23 cellular contexts compared by ENCODE assay signal in genomic region chr1:106534612-106535011, GRCh38.
DNase-seq lines count a peak whose midpoint lies in the region; TF ChIP-seq lines count a peak whose summit lies in the region.
"Had no signal": no experiment of that assay in that cellular context is flagged by ENCODE, and none has a peak within 500 bp of the region (broad histone marks: within the 10 kb centered on the region; RNA-seq: fewer than 3 reads in every experiment).

No MANE protein-coding gene starts in this region.

- H3K27me3 ChIP-seq in A673 (replicated peaks; ENCODE audit: insufficient read depth, low read depth, low read length, poor library complexity) (no peaks in the 10 kb centered on the region), GM23248 (replicated peaks; ENCODE audit: insufficient read depth) (no peaks in the 10 kb centered on the region)
- H3K27me3 ChIP-seq: ascending aorta, left lung, pancreas, Peyer's patch had no signal

- no peaks in the 10 kb centered on the region for H4K20me1 ChIP-seq in GM23248 (ENCODE audit: insufficient read depth)

- H3K4me1 ChIP-seq in A673 (ENCODE audit: insufficient read depth, low read length, poor library complexity, severe bottlenecking) (peaks cover 4% of the 10 kb centered on the region), GM23248 (ENCODE audit: insufficient read depth) (peaks cover 12% of the 10 kb centered on the region)
- H3K4me1 ChIP-seq: ascending aorta, left lung, pancreas, Peyer's patch had no signal

- H3K27ac ChIP-seq in A673 (ENCODE audit: low read depth, low read length, poor library complexity, severe bottlenecking) (no peak overlapping the region), GM23248 (no peak overlapping the region)
- H3K27ac ChIP-seq: ascending aorta, left lung, pancreas, Peyer's patch, thoracic aorta had no signal

- DNase-seq in A673 (ENCODE audit: low spot score) (no peak), GM23248 (peak; percentile 4), OCI-M1 (lab: John Stamatoyannopoulos, UW) (peak; percentile 44), epithelial cell of esophagus (ENCODE audit: low read depth) (peak; percentile 11), HEK293T (ENCODE audit: extremely low spot score) (no peak), UCSD-AML1 (lab: John Stamatoyannopoulos, UW; ENCODE audit: unreplicated experiment) (no peak), H4 (ENCODE audit: low spot score) (no peak), NCI-H2196 treated with DMSO at 0.1 percent for 48 hours (lab: John Stamatoyannopoulos, UW; ENCODE audit: unreplicated experiment) (no peak)
- DNase-seq: activated CD8-positive, alpha-beta T cell treated with anti-CD3 and anti-CD28 coated beads, Interleukin-2, amount 10 ng/mL, durations not matched to agents 7 days and 5 days; activated T-cell treated with anti-CD3 and anti-CD28 coated beads, Interleukin-2, amount 50 U/mL, for 24 hours; effector CD8-positive, alpha-beta T cell; GDM1; head of caudate nucleus; left lung; natural killer cell; NCI-H1417 treated with DMSO at 0.1 percent for 48 hours; NCI-H748 treated with DMSO at 0.1 percent for 48 hours; pancreas; Peyer's patch; SK-N-SH; stimulated activated naive CD4-positive, alpha-beta T cell had no signal

- BruUV-seq in A673 (replicated peaks; lab: Mats Ljungman, UMichigan): no TSS peak

- H3K79me2 ChIP-seq in GM23248 (ENCODE audit: insufficient read depth): no peaks in the 10 kb centered on the region

- peaks cover 10% of the 10 kb centered on the region; the same call in 1 of the 2 replicates for H3F3A ChIP-seq in GM23248 (ENCODE audit: insufficient read depth)

- no peak overlapping the region for H3K9ac ChIP-seq in GM23248
- H3K9ac ChIP-seq: SK-N-SH had no signal

- no peaks in the 10 kb centered on the region for H3K9me2 ChIP-seq in GM23248 (ENCODE audit: insufficient read depth)
- H3K9me2 ChIP-seq: SK-N-SH had no signal

- intact Hi-C loops in A673 (cut with micrococcal nuclease; ENCODE audit: unreplicated experiment): no loop called here

- 39 to 46% methylated on average over 2 of the region's 2 CpGs for WGBS in GM23248 (ENCODE audit: low coverage in 1 of 2, low lambda C conversion rate in 2 of 2, missing lambda C conversion rate in 2 of 2), 2 experiments

- peaks cover 11% of the 10 kb centered on the region for H3K9me3 ChIP-seq in A673 (ENCODE audit: low read depth, low read length, poor library complexity, severe bottlenecking)
- H3K9me3 ChIP-seq in GM23248 (ENCODE audit: low read depth): no peaks in the 10 kb centered on the region
- H3K9me3 ChIP-seq: ascending aorta, pancreas, Peyer's patch had no signal

- H3K4me3 ChIP-seq in A673 (ENCODE audit: low read depth, low read length, poor library complexity, severe bottlenecking) (no peak overlapping the region), GM23248 (no peak overlapping the region), epithelial cell of esophagus (ENCODE audit: low read length) (no peak overlapping the region)
- H3K4me3 ChIP-seq: ascending aorta, left lung, pancreas, Peyer's patch, thoracic aorta had no signal

- peak; percentile 40; the same call in 1 of the 2 replicates for TF ChIP-seq CTCF in A673 (conservative IDR thresholded peaks at IDR 0.05; ENCODE audit: low read depth, low read length)
- peak; percentile 16 for TF ChIP-seq CTCF in epithelial cell of esophagus (IDR thresholded peaks at IDR 0.05; ENCODE audit: insufficient read depth, low read depth, low read length, missing control alignments)

- in situ Hi-C loops in GM23248 (cut with MboI): no loop called here

- CTCF ChIA-PET in A673 (lab: Charles Lee): no interaction called here
- CTCF ChIA-PET in HEK293T (lab: Yijun Ruan, JAX): no interaction called here

- H3K36me3 ChIP-seq in A673 (ENCODE audit: insufficient read depth, low read length, poor library complexity, severe bottlenecking) (no peaks in the 10 kb centered on the region), GM23248 (ENCODE audit: low read depth) (no peaks in the 10 kb centered on the region)
- H3K36me3 ChIP-seq: ascending aorta, left lung, pancreas, Peyer's patch, thoracic aorta had no signal

- no peak overlapping the region for H3K4me2 ChIP-seq in GM23248 (ENCODE audit: unreplicated experiment)
- H3K4me2 ChIP-seq: SK-N-SH had no signal

- no peak overlapping the region for H2AFZ ChIP-seq in GM23248

- POLR2A ChIA-PET in A673 (lab: Charles Lee; ENCODE audit: low non-redundant PET) (no interaction called here), HEK293T (lab: Yijun Ruan, JAX) (no interaction called here)

TF ChIP-seq in HEK293T, 16 proteins besides CTCF, POLR2A, EP300 and RAD21:
- TF ChIP-seq HDGF (IDR thresholded peaks at IDR 0.05; ENCODE audit: borderline replicate concordance): no peak

Comparison
In these comparisons a context has a peak if more than half of its experiments do, and no peak if none do; other contexts are left out.
1. DNase-seq: peak in GM23248 (single experiment), OCI-M1 (single experiment) and epithelial cell of esophagus (single experiment); none in A673 (single experiment), HEK293T (single experiment), UCSD-AML1 (single experiment), H4 (single experiment) and NCI-H2196 treated with DMSO at 0.1 percent for 48 hours (single experiment).